In genomic region chr3:71784201-71784913, GRCh38 we compare ENCODE assay signal across 9 cellular contexts. TPM values are rescaled to one million over a fixed set of nuclear protein-coding genes. Genes with fewer than 3 reads are reported as not detected.
DNase-seq lines count a peak whose midpoint lies in the region; ATAC-seq and TF ChIP-seq lines count a peak whose summit lies in the region.
"Had no signal": no experiment of that assay in that cellular context is flagged by ENCODE, and none has a peak within 500 bp of the region (broad histone marks: within the 10 kb centered on the region; RNA-seq: fewer than 3 reads in every experiment).

No MANE protein-coding gene starts in this region.

- ATAC-seq in GM21447 (IDR thresholded peaks at IDR 0.05; ENCODE audit: unreplicated experiment) = no peak
- no peak for ATAC-seq in GM18868 (IDR thresholded peaks at IDR 0.05; ENCODE audit: unreplicated experiment)

- H3K27me3 Mint-ChIP-seq in chondrocyte (ENCODE audit: low read depth) (peaks cover 72% of the 10 kb centered on the region), nephron (ENCODE audit: low read depth) (peaks cover 86% of the 10 kb centered on the region)

- TF ChIP-seq CTCF in HL-60 (IDR thresholded peaks at IDR 0.05; ENCODE audit: insufficient read depth, low read length) (no peak), chondrocyte (IDR thresholded peaks at IDR 0.05) (no peak), nephron (IDR thresholded peaks at IDR 0.05; ENCODE audit: unreplicated experiment in 3 of 3) (no peak)

- DNase-seq in HL-60 (ENCODE audit: low read depth in 1 of 2, low spot score in 1 of 2) = peak in 1 of 2 experiments; percentile 52
- no peak for DNase-seq in chondrocyte (ENCODE audit: low spot score)
- no peak for DNase-seq in HK-2 (ENCODE audit: unreplicated experiment)
- no peak for DNase-seq in middle frontal gyrus (ENCODE audit: extremely low spot score, low spot score)

- H3K4me3 ChIP-seq in ACC112 (ENCODE audit: low read depth, low read length) = peak overlapping the region; percentile 21; the same call in 1 of the 2 replicates
- H3K4me3 ChIP-seq in HL-60 (replicated peaks; ENCODE audit: insufficient read depth, low read length) = peak overlapping the region; percentile 77

- H3K4me3 Mint-ChIP-seq in chondrocyte (ENCODE audit: unreplicated experiment) = peak overlapping the region; percentile 63
- H3K4me3 Mint-ChIP-seq in nephron = peak overlapping the region; percentile 75 to 82 (median 79)

- no peak overlapping the region for H2AFZ ChIP-seq in ACC112 (ENCODE audit: low read length, unreplicated experiment)

- H3K9me3 Mint-ChIP-seq in chondrocyte (ENCODE audit: low read depth) (no peaks in the 10 kb centered on the region), nephron (no peaks in the 10 kb centered on the region)

- no peaks in the 10 kb centered on the region for H3K36me3 ChIP-seq in ACC112 (ENCODE audit: insufficient read depth, low read length)

- H3K27me3 ChIP-seq in ACC112 (ENCODE audit: insufficient read depth, low read length) = peaks cover 84% of the 10 kb centered on the region
- H3K27me3 ChIP-seq in HL-60 (ENCODE audit: insufficient read depth, poor library complexity, severe bottlenecking) = no peaks in the 10 kb centered on the region

- H3K36me3 Mint-ChIP-seq in chondrocyte (ENCODE audit: low read depth) (no peaks in the 10 kb centered on the region), nephron (ENCODE audit: low read depth) (no peaks in the 10 kb centered on the region)

- H3K4me1 ChIP-seq in ACC112 (ENCODE audit: control insufficient read depth, insufficient read depth, low read length, unreplicated experiment) = no peaks in the 10 kb centered on the region

- no peak overlapping the region for H3K27ac Mint-ChIP-seq in chondrocyte (ENCODE audit: unreplicated experiment)
- no peak overlapping the region for H3K27ac Mint-ChIP-seq in nephron

- H3K79me2 ChIP-seq in ACC112 (ENCODE audit: control insufficient read depth, insufficient read depth, low read length, unreplicated experiment) = no peaks in the 10 kb centered on the region

- H3K27ac ChIP-seq in ACC112 (ENCODE audit: low read depth, low read length) (no peak overlapping the region), HL-60 (replicated peaks) (peak overlapping the region; percentile 85)

- H3K4me1 Mint-ChIP-seq in chondrocyte (ENCODE audit: low read depth) (peaks cover 23% of the 10 kb centered on the region), nephron (peaks cover 20% of the 10 kb centered on the region)

RNA-seq across cellular contexts. Expression of gene PROK2, which starts 0.6 kb away (rescaled TPM):
- not detected in 3 replicates for total RNA-seq in chondrocyte
- total RNA-seq: G401 had no signal

RNA-seq across cellular contexts. Expression of gene GPR27, which starts 30.7 kb away (rescaled TPM):
- 3.5 to 5.8 TPM (median 5.5 TPM) in 3 replicates for total RNA-seq in chondrocyte

RNA-seq across cellular contexts. Expression of gene EIF4E3, which starts 59.2 kb away (rescaled TPM):
- 10.6 to 12.4 TPM (median 11.8 TPM) in 3 replicates for total RNA-seq in chondrocyte
- total RNA-seq: G401 had no signal
